ENCODE assay signal across 26 cellular contexts in genomic region chr17:61818225-61818624, GRCh38. TPM values are rescaled to one million over a fixed set of nuclear protein-coding genes. Genes with fewer than 3 reads are reported as not detected.
DNase-seq lines count a peak whose midpoint lies in the region; ATAC-seq, FAIRE-seq and TF ChIP-seq lines count a peak whose summit lies in the region.
"Had no signal": no experiment of that assay in that cellular context is flagged by ENCODE, and none has a peak within 500 bp of the region (broad histone marks: within the 10 kb centered on the region; RNA-seq: fewer than 3 reads in every experiment).

No MANE protein-coding gene starts in this region.

- no peak overlapping the region for H3K4me3 Mint-ChIP-seq in stimulated activated effector memory CD8-positive, alpha-beta T cell treated with anti-CD3 and anti-CD28 coated beads, Interleukin-12 subunit alpha, Interleukin-12 subunit beta, amount 100 ng/mL, for 72 hours
- H3K4me3 Mint-ChIP-seq: CD4-positive, alpha-beta T cell; CD8-positive, alpha-beta T cell had no signal

- DNase-seq in HepG2 (ENCODE audit: low spot score): no peak
- no peak for DNase-seq in right lobe of liver
- DNase-seq in H54 (ENCODE audit: insufficient read length, low spot score): no peak
- DNase-seq in GM12878 (ENCODE audit: low read depth, low spot score): no peak
- DNase-seq in stimulated activated effector memory CD8-positive, alpha-beta T cell treated with anti-CD3 and anti-CD28 coated beads, Interleukin-12 subunit alpha, Interleukin-12 subunit beta, amount 100 ng/mL, for 72 hours (ENCODE audit: low spot score in 2 of 2): no peak
- DNase-seq in DMS114 treated with DMSO at 0.1 percent for 48 hours (lab: John Stamatoyannopoulos, UW; ENCODE audit: unreplicated experiment): no peak
- DNase-seq in NCI-H1417 (lab: John Stamatoyannopoulos, UW): no peak
- DNase-seq: ACHN; Caco-2; Calu3; CD4-positive, alpha-beta T cell; CD8-positive, alpha-beta T cell; DMS153; DMS53; DMS79; DND-41; EL; GDM1 had no signal

- H3K4me1 ChIP-seq in HepG2 (ENCODE audit: insufficient read depth, low read length) (no peaks in the 10 kb centered on the region), right lobe of liver (no peaks in the 10 kb centered on the region), GM12878 (ENCODE audit: control insufficient read depth, insufficient read depth, low read length) (peaks cover 5% of the 10 kb centered on the region)
- H3K4me1 ChIP-seq: A549, Caco-2 had no signal

- CTCF ChIA-PET in HepG2 (lab: Yijun Ruan, JAX; ENCODE audit: low intra/inter-chr PET ratio, low total read pairs) (no interaction called here), GM12878 (lab: Yijun Ruan, JAX) (no interaction called here)

- H3K27ac Mint-ChIP-seq in stimulated activated effector memory CD8-positive, alpha-beta T cell treated with anti-CD3 and anti-CD28 coated beads, Interleukin-12 subunit alpha, Interleukin-12 subunit beta, amount 100 ng/mL, for 72 hours: no peak overlapping the region
- H3K27ac Mint-ChIP-seq: CD4-positive, alpha-beta T cell; CD8-positive, alpha-beta T cell had no signal

- no TSS peak for BruUV-seq in HepG2 (replicated peaks; lab: Mats Ljungman, UMichigan)
- BruUV-seq in GM12878 (replicated peaks; lab: Mats Ljungman, UMichigan): no TSS peak

- ATAC-seq in HepG2 (no peak), right lobe of liver (no peak), GM12878 (no peak), GM18505 (IDR thresholded peaks at IDR 0.05; ENCODE audit: unreplicated experiment) (no peak)
- ATAC-seq in stimulated activated effector memory CD8-positive, alpha-beta T cell treated with anti-CD3 and anti-CD28 coated beads, Interleukin-12 subunit alpha, Interleukin-12 subunit beta, amount 100 ng/mL, for 72 hours: peak; percentile 8
- ATAC-seq: A549; CD8-positive, alpha-beta T cell had no signal

- H3K4me3 ChIP-seq in HepG2 (replicated peaks in 1 of 3; ENCODE audit: insufficient read depth in 1 of 3, low read depth in 2 of 3, low read length in 3 of 3) (no peak overlapping the region), right lobe of liver (no peak overlapping the region), GM12878 (no peak overlapping the region)
- H3K4me3 ChIP-seq: A549; BLaER1 treated with 17β-estradiol and CSF1 and Interleukin-3, amounts not matched to agents 10 nM and 100 nM had no signal

- POLR2A ChIA-PET in HepG2 (lab: Yijun Ruan, JAX) (no interaction called here), GM12878 (lab: Charles Lee) (no interaction called here)

- no peak overlapping the region for H3K9ac ChIP-seq in HepG2 (ENCODE audit: insufficient read depth, low read depth, low read length)
- H3K9ac ChIP-seq in GM12878 (ENCODE audit: control insufficient read depth, insufficient read depth, low read length): no peak overlapping the region
- H3K9ac ChIP-seq: BLaER1 treated with 17β-estradiol and CSF1 and Interleukin-3, amounts not matched to agents 10 nM and 100 nM had no signal

- H3K79me2 ChIP-seq in HepG2 (ENCODE audit: insufficient read depth, low read length) (no peaks in the 10 kb centered on the region), GM12878 (ENCODE audit: control insufficient read depth, insufficient read depth, low read length) (no peaks in the 10 kb centered on the region)

- peaks cover 12% of the 10 kb centered on the region for H3K4me1 Mint-ChIP-seq in stimulated activated effector memory CD8-positive, alpha-beta T cell treated with anti-CD3 and anti-CD28 coated beads, Interleukin-12 subunit alpha, Interleukin-12 subunit beta, amount 100 ng/mL, for 72 hours

- H3K9me3 Mint-ChIP-seq in stimulated activated effector memory CD8-positive, alpha-beta T cell treated with anti-CD3 and anti-CD28 coated beads, Interleukin-12 subunit alpha, Interleukin-12 subunit beta, amount 100 ng/mL, for 72 hours: no peaks in the 10 kb centered on the region
- H3K9me3 Mint-ChIP-seq: CD4-positive, alpha-beta T cell; CD8-positive, alpha-beta T cell had no signal

- FAIRE-seq in HepG2 (lab: Jason Lieb, UNC) (no peak), H54 (lab: Jason Lieb, UNC) (peak; percentile 55), GM12878 (lab: Jason Lieb, UNC) (no peak)
- FAIRE-seq: A549, D721Med, GM12891, GM18507 had no signal

- in situ Hi-C loops in HepG2 (cut with HindIII; ENCODE audit: extremely low pct_ligation_motif_present, low pct_unique_long_range_greater_than_20kb): no loop called here
- in situ Hi-C loops in GM12878 (cut with MboI): no loop called here

- no peaks in the 10 kb centered on the region for H3K36me3 Mint-ChIP-seq in stimulated activated effector memory CD8-positive, alpha-beta T cell treated with anti-CD3 and anti-CD28 coated beads, Interleukin-12 subunit alpha, Interleukin-12 subunit beta, amount 100 ng/mL, for 72 hours
- H3K36me3 Mint-ChIP-seq: CD8-positive, alpha-beta T cell had no signal

- SMC1A ChIA-PET in GM12878 (lab: Charles Lee; ENCODE audit: uncharacterized antibody, unreplicated experiment): interaction anchor here (0.6 kb wide), 1 partner anchor 67 kb away, joined by 4 read pairs; no protein-coding TSS in a partner anchor

- RAD21 ChIA-PET in GM12878 (lab: Charles Lee; ENCODE audit: unreplicated experiment): no interaction called here

- H3K9me3 ChIP-seq in HepG2 (ENCODE audit: low read length) (no peaks in the 10 kb centered on the region), right lobe of liver (no peaks in the 10 kb centered on the region), GM12878 (replicated peaks; ENCODE audit: control insufficient read depth, insufficient read depth, low read length) (peaks cover 5% of the 10 kb centered on the region; the same call in 2 of the 3 replicates)
- H3K9me3 ChIP-seq: A549, Caco-2 had no signal

- no peaks in the 10 kb centered on the region for H4K20me1 ChIP-seq in HepG2 (ENCODE audit: insufficient read depth, low read length)
- no peaks in the 10 kb centered on the region for H4K20me1 ChIP-seq in GM12878 (ENCODE audit: control insufficient read depth, insufficient read depth)
- H4K20me1 ChIP-seq: BLaER1 treated with 17β-estradiol and CSF1 and Interleukin-3, amounts not matched to agents 10 nM and 100 nM had no signal

- H2AFZ ChIP-seq in HepG2 (ENCODE audit: low read length): no peak overlapping the region
- no peak overlapping the region for H2AFZ ChIP-seq in GM12878 (ENCODE audit: control insufficient read depth, low read depth, low read length)

- TF ChIP-seq RAD21 in HepG2 (CRISPR knock-in tag; IDR thresholded peaks at IDR 0.05): no peak
- TF ChIP-seq RAD21 in GM12878 (IDR thresholded peaks at IDR 0.05; ENCODE audit: insufficient read depth, low read depth, low read length): no peak

- H3K4me2 ChIP-seq in HepG2 (ENCODE audit: low read depth, low read length) (no peak overlapping the region), GM12878 (ENCODE audit: control insufficient read depth, insufficient read depth) (no peak overlapping the region)
- H3K4me2 ChIP-seq: A549; BLaER1 treated with 17β-estradiol and CSF1 and Interleukin-3, amounts not matched to agents 10 nM and 100 nM had no signal

- TF ChIP-seq POLR2A in HepG2 (IDR thresholded peaks at IDR 0.05; ENCODE audit: insufficient read depth in 1 of 2, low read depth in 2 of 2, low read length in 2 of 2): no peak
- no peak for TF ChIP-seq POLR2A in right lobe of liver (IDR thresholded peaks at IDR 0.05)
- no peak for TF ChIP-seq POLR2A in H54 (IDR thresholded peaks at IDR 0.05; ENCODE audit: low read depth, low read length)
- TF ChIP-seq POLR2A in GM12878 (IDR thresholded peaks at IDR 0.05; ENCODE audit: low read depth, low read length): no peak
- no peak for TF ChIP-seq POLR2A in GM18505 (IDR thresholded peaks at IDR 0.05; ENCODE audit: borderline replicate concordance, extremely low read depth, insufficient read depth, insufficient read length)

- H3K27ac ChIP-seq in HepG2 (ENCODE audit: extremely low read length, insufficient read depth, low read length) (no peak overlapping the region), right lobe of liver (no peak overlapping the region), GM12878 (ENCODE audit: control insufficient read depth, insufficient read depth) (no peak overlapping the region)
- H3K27ac ChIP-seq: 22Rv1; A549; BLaER1 treated with 17β-estradiol and CSF1 and Interleukin-3, amounts not matched to agents 10 nM and 100 nM; C4-2B had no signal

- intact Hi-C loops in HepG2 (cut with micrococcal nuclease; ENCODE audit: unreplicated experiment) (no loop called here), right lobe of liver (cut with DNase I) (no loop called here), GM12878 (cut with micrococcal nuclease; ENCODE audit: unreplicated experiment) (no loop called here)

- TF ChIP-seq EP300 in HepG2 (IDR thresholded peaks at IDR 0.05; ENCODE audit: low read depth in 2 of 2, low read length in 2 of 2): no peak
- TF ChIP-seq EP300 in HepG2 (CRISPR knock-in tag; IDR thresholded peaks at IDR 0.05; ENCODE audit: borderline replicate concordance): no peak
- no peak for TF ChIP-seq EP300 in GM12878 (IDR thresholded peaks at IDR 0.05; ENCODE audit: borderline replicate concordance in 1 of 2, control insufficient read depth in 1 of 2, low read depth in 2 of 2, low read length in 2 of 2)

- TF ChIP-seq CTCF in HepG2 (CRISPR knock-in tag; IDR thresholded peaks at IDR 0.05) (no peak), right lobe of liver (IDR thresholded peaks at IDR 0.05) (no peak), GM12878 (IDR thresholded peaks at IDR 0.05 in 2 of 3, conservative IDR thresholded peaks at IDR 0.05 in 1 of 3; ENCODE audit: control insufficient read depth in 2 of 3, extremely low read depth in 1 of 3, insufficient read depth in 1 of 3, low read depth in 3 of 3, low read length in 3 of 3) (no peak)

- H3K27me3 ChIP-seq in HepG2 (ENCODE audit: control insufficient read depth in 1 of 2, insufficient read depth in 2 of 2, low read length in 2 of 2): no peaks in the 10 kb centered on the region
- H3K27me3 ChIP-seq in right lobe of liver: no peaks in the 10 kb centered on the region
- no peaks in the 10 kb centered on the region for H3K27me3 ChIP-seq in GM12878 (replicated peaks in 1 of 2; ENCODE audit: control insufficient read depth in 2 of 2, insufficient read depth in 2 of 2, low read length in 1 of 2)
- H3K27me3 ChIP-seq: BLaER1 treated with 17β-estradiol and CSF1 and Interleukin-3, amounts not matched to agents 10 nM and 100 nM had no signal

- H3K36me3 ChIP-seq in HepG2 (replicated peaks in 1 of 2; ENCODE audit: control insufficient read depth in 1 of 2, insufficient read depth in 2 of 2, low read length in 2 of 2): peaks cover 4 to 16% of the 10 kb centered on the region in 2 experiments
- H3K36me3 ChIP-seq in right lobe of liver: no peaks in the 10 kb centered on the region
- H3K36me3 ChIP-seq in GM12878 (ENCODE audit: control insufficient read depth in 2 of 2, insufficient read depth in 2 of 2, low read length in 1 of 2): peaks cover 0 to 2% of the 10 kb centered on the region in 2 experiments; a peak in 2 of 4 replicates

RNA-seq across cellular contexts. Expression of gene BRIP1, which starts 45.1 kb away (rescaled TPM):
- 27.7 and 33.5 TPM in 2 replicates for total RNA-seq in HepG2 (2016; rRNA removed; fragmentation: Illumina TruSeq; extraction: Trizol)
- 37.5 and 47.7 TPM in 2 replicates for total RNA-seq in HepG2 (2016; cell fraction: cytosol; rRNA removed; fragmentation: Illumina TruSeq; extraction: Trizol; ENCODE audit: low read depth)
- total RNA-seq in HepG2 (2016; cell fraction: insoluble cytoplasmic fraction; rRNA removed; fragmentation: Illumina TruSeq; extraction: Trizol): 24.9 and 32.6 TPM in 2 replicates
- 18.0 and 21.5 TPM in 2 replicates for total RNA-seq in HepG2 (2016; cell fraction: membrane; rRNA removed; fragmentation: Illumina TruSeq; extraction: Trizol)
- 40.9 and 44.0 TPM in 2 replicates for total RNA-seq in HepG2 (2016; cell fraction: nucleus; rRNA removed; fragmentation: Illumina TruSeq; extraction: Trizol)
- 2.2 and 3.8 TPM in 2 replicates for polyA plus RNA-seq in HepG2 (2011; rRNA removed)
- polyA plus RNA-seq in HepG2 (2011; cell fraction: cytosol; rRNA removed): 1.1 and 1.5 TPM in 2 replicates
- polyA plus RNA-seq in HepG2 (2011; cell fraction: nucleus; rRNA removed): 2.5 and 3.6 TPM in 2 replicates
- polyA plus RNA-seq in HepG2 (2012): 1.9 and 4.6 TPM in 2 replicates
- polyA plus RNA-seq in HepG2 (2016; cell fraction: cytosol; fragmentation: Illumina TruSeq; extraction: Trizol; ENCODE audit: low read depth): 0.62 TPM in 2 replicates
- polyA plus RNA-seq in HepG2 (2016; cell fraction: insoluble cytoplasmic fraction; fragmentation: Illumina TruSeq; extraction: Trizol; ENCODE audit: low read depth): 13.9 and 17.5 TPM in 2 replicates
- 1.3 and 1.8 TPM in 2 replicates for polyA plus RNA-seq in HepG2 (2016; cell fraction: membrane; fragmentation: Illumina TruSeq; extraction: Trizol; ENCODE audit: low read depth)
- polyA plus RNA-seq in HepG2 (2016; cell fraction: nucleus; fragmentation: Illumina TruSeq; extraction: Trizol; ENCODE audit: insufficient read depth, low read depth): 18.8 and 20.1 TPM in 2 replicates
- 13.9 and 17.2 TPM in 2 replicates for polyA minus RNA-seq in HepG2 (2011; rRNA and poly(A)+ RNA removed; ENCODE audit: low replicate concordance)
- polyA minus RNA-seq in HepG2 (2011; cell fraction: cytosol; rRNA and poly(A)+ RNA removed): 5.5 and 11.3 TPM in 2 replicates
- polyA minus RNA-seq in HepG2 (2011; cell fraction: nucleus; rRNA and poly(A)+ RNA removed): 28.3 and 38.4 TPM in 2 replicates
- total RNA-seq in right lobe of liver: 1 to 10 TPM; 1.0 to 1.6 (median 1.1) TPM
- total RNA-seq in GM12878 (2013; cell fraction: nucleolus; rRNA removed): 65.4 and 73.6 TPM in 2 replicates
- total RNA-seq in GM12878 (2014; rRNA removed): 20.0 and 23.1 TPM in 2 replicates
- 24.2 and 25.6 TPM in 2 replicates for total RNA-seq in GM12878 (2014; rRNA removed; fragmentation: Illumina TruSeq; extraction: Trizol)
- 14.5 and 15.0 TPM in 2 replicates for total RNA-seq in GM12878 (2021)
- 2.6 TPM for polyA plus RNA-seq in GM12878 (2011; ENCODE audit: low read depth)
- polyA plus RNA-seq in GM12878 (2011; rRNA removed): 12.3 and 20.7 TPM in 2 replicates
- 4.4 and 5.3 TPM in 2 replicates for polyA plus RNA-seq in GM12878 (2011; cell fraction: cytosol; rRNA removed)
- 9.0 and 11.1 TPM in 2 replicates for polyA plus RNA-seq in GM12878 (2011; cell fraction: nucleus; rRNA removed)
- 4.9 and 6.0 TPM in 2 replicates for polyA plus RNA-seq in GM12878 (2012)
- 18.6 and 22.4 TPM in 2 replicates for polyA plus RNA-seq in GM12878 (2014; fragmentation: Illumina TruSeq; extraction: Trizol)
- 1 to 10 TPM; 4.0 to 4.2 TPM for polyA plus RNA-seq in GM12878 (2014; fragmentation: Nextera tagmentation; extraction: Ambion mirVana)
- 8.1 and 8.7 TPM in 2 replicates for polyA plus RNA-seq in GM12878 (2014; rRNA removed)
- 10 to 100 TPM; 12.2 to 13.4 TPM for polyA plus RNA-seq in GM12878 (2016; fragmentation: Nextera tagmentation; extraction: Ambion mirVana)
- polyA minus RNA-seq in GM12878 (2011; rRNA and poly(A)+ RNA removed): 32.0 and 34.5 TPM in 2 replicates
- 6.3 and 7.4 TPM in 2 replicates for polyA minus RNA-seq in GM12878 (2011; cell fraction: cytosol; rRNA and poly(A)+ RNA removed)
- polyA minus RNA-seq in GM12878 (2011; cell fraction: nucleus; rRNA and poly(A)+ RNA removed): 21.9 and 47.4 TPM in 2 replicates

Comparison
In these comparisons a context has a peak if more than half of its experiments do, and no peak if none do; other contexts are left out.
1. RNA of gene BRIP1, which starts 45.1 kb away (total RNA-seq): 18.0 to 47.7 TPM in HepG2 and 14.5 to 73.6 TPM in GM12878; 1.0 to 1.6 TPM in right lobe of liver; every median in the first group is over 4 times any median in the second.